ENCODE assay signal across 11 cellular contexts in genomic region chr1:172167801-172168596, GRCh38.
DNase-seq lines count a peak whose midpoint lies in the region; ATAC-seq and TF ChIP-seq lines count a peak whose summit lies in the region.
"Had no signal": no experiment of that assay in that cellular context is flagged by ENCODE, and none has a peak within 500 bp of the region (broad histone marks: within the 10 kb centered on the region; RNA-seq: fewer than 3 reads in every experiment).

No MANE protein-coding gene starts in this region.

- ATAC-seq in body of pancreas = peak; percentile 45
- ATAC-seq in GM18511 (IDR thresholded peaks at IDR 0.05; ENCODE audit: unreplicated experiment) = no peak
- ATAC-seq: CD8-positive, alpha-beta T cell had no signal

- no peaks in the 10 kb centered on the region for H3K36me3 ChIP-seq in body of pancreas (replicated peaks in 1 of 2; ENCODE audit: insufficient read depth in 1 of 2, low read depth in 2 of 2)

- peaks cover 15% of the 10 kb centered on the region for H3K4me1 ChIP-seq in body of pancreas

- H3K4me3 ChIP-seq in body of pancreas = no peak overlapping the region
- H3K4me3 ChIP-seq in lower leg skin (ENCODE audit: low read depth, poor library complexity, severe bottlenecking) = no peak overlapping the region

- WGBS in body of pancreas, 2 donors = 7 to 14% methylated on average over 4 of the region's 4 CpGs
- WGBS in lower leg skin, 2 donors = 45 to 62% methylated on average over 4 of the region's 4 CpGs

- intact Hi-C loops in body of pancreas (cut with DNase I) = no loop called here
- intact Hi-C loops in lower leg skin (cut with DNase I; ENCODE audit: low total_unique reads) = no loop called here

- DNase-seq in ACHN = peak; percentile 5
- DNase-seq in body of pancreas = peak in 3 of 4 donors; percentile 6 to 37 (median 20)
- DNase-seq in iris pigment epithelial cell (ENCODE audit: low read depth) = peak; percentile 84
- DNase-seq in SIG-M5 treated with dmso at 0.1 percent for 504 hours (lab: John Stamatoyannopoulos, UW; ENCODE audit: unreplicated experiment) = no peak
- DNase-seq in lower leg skin (ENCODE audit: low spot score in 2 of 2) = no peak
- no peak for DNase-seq in effector CD4-positive, alpha-beta T cell
- DNase-seq: CD8-positive, alpha-beta T cell; NCI-H2171 had no signal

- TF ChIP-seq POLR2A in body of pancreas (IDR thresholded peaks at IDR 0.05) (no peak), lower leg skin (IDR thresholded peaks at IDR 0.05) (no peak)

- TF ChIP-seq EP300 in Ishikawa (IDR thresholded peaks at IDR 0.05; ENCODE audit: borderline replicate concordance) = peak; percentile 88; the same call in 1 of the 2 replicates

- no peaks in the 10 kb centered on the region for H3K27me3 ChIP-seq in body of pancreas

- in situ Hi-C loops in ACHN (cut with HindIII; ENCODE audit: low pct_ligation_motif_present, low pct_unique_long_range_greater_than_20kb, low sequenced_read_pairs) = no loop called here

- H3K27ac ChIP-seq in body of pancreas = peak overlapping the region; percentile 4 to 19 (median 16)
- H3K27ac ChIP-seq: VCaP had no signal

- TF ChIP-seq RAD21 in Ishikawa (IDR thresholded peaks at IDR 0.05; ENCODE audit: low read depth) = 0 out of 2 replicates have a peak, but pooled peaks have one; percentile 15

- TF ChIP-seq CTCF in body of pancreas (IDR thresholded peaks at IDR 0.05) = no peak
- no peak for TF ChIP-seq CTCF in lower leg skin (IDR thresholded peaks at IDR 0.05)

- no peaks in the 10 kb centered on the region for H3K9me3 ChIP-seq in body of pancreas

TF ChIP-seq in Ishikawa, 13 proteins besides CTCF, POLR2A, EP300 and RAD21:
- TF ChIP-seq TAF1 (IDR thresholded peaks at IDR 0.05; ENCODE audit: low read depth) = no peak
- TF ChIP-seq YY1 (IDR thresholded peaks at IDR 0.05; ENCODE audit: low read depth) = no peak
- no peak for TF ChIP-seq USF1 (IDR thresholded peaks at IDR 0.05)
- no peak for TF ChIP-seq CREB1 (IDR thresholded peaks at IDR 0.05; ENCODE audit: low read depth)
- TF ChIP-seq CEBPB (IDR thresholded peaks at IDR 0.05) = no peak
- peak; percentile 62; the same call in 1 of the 2 replicates for TF ChIP-seq FOXM1 (IDR thresholded peaks at IDR 0.05; ENCODE audit: borderline replicate concordance, low read depth)
- TF ChIP-seq TCF12 (IDR thresholded peaks at IDR 0.05; ENCODE audit: low read depth) = peak; percentile 59
- no peak for TF ChIP-seq REST (IDR thresholded peaks at IDR 0.05; ENCODE audit: low read depth)
- TF ChIP-seq TEAD4 (IDR thresholded peaks at IDR 0.05) = peak; percentile 70
- TF ChIP-seq NFIC (IDR thresholded peaks at IDR 0.05) = peak; percentile 90
- no peak for TF ChIP-seq EGR1 (IDR thresholded peaks at IDR 0.05)
- TF ChIP-seq MAX (IDR thresholded peaks at IDR 0.05) = no peak
- TF ChIP-seq ZBTB7A (IDR thresholded peaks at IDR 0.05; ENCODE audit: low read depth) = no peak

Comparison
In these comparisons a context has a peak if more than half of its experiments do, and no peak if none do; other contexts are left out.
1. DNase-seq: peak in ACHN (single experiment), body of pancreas (3 of 4) and iris pigment epithelial cell (single experiment); none in SIG-M5 treated with dmso at 0.1 percent for 504 hours (single experiment), lower leg skin (0 of 2) and effector CD4-positive, alpha-beta T cell (single experiment).